ENCODE assay signal across 2 cellular contexts in the genomic region with DNA sequence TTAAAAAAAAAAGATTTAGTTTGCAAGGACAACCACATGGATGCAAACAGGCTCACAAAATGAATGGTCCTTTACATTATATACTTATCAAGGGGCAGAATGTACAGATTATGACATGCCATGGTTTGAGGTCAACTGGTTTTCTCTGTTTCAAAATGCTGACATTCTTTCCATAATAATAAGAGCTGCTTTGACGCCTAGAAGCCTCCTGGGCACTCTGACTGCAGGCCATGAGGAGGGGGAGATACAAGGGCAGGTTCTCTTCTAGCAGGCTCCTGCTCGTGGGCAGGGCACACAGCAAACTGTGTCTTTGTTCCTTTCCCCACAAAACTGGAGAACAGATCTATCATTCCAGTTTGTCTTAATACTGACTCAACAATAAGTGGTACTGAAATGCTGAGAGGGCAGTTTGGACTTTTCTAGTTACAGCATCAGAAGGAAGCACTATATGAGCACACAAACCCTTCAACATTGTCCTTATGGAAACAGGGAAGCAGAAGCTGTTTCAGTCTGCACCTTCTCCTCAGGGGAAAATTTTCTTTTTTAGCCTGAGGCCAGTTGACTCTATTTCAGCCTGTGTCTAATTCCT.
TF ChIP-seq lines count a peak whose summit lies in the region.

No MANE protein-coding gene starts in this region.

TF ChIP-seq in IMR-90, 13 proteins besides CTCF, POLR2A, EP300 and RAD21 (continued from another document):
- TF ChIP-seq FOS (IDR thresholded peaks at IDR 0.05; ENCODE audit: low read depth, low read length), result no peak
- TF ChIP-seq CHD1 (IDR thresholded peaks at IDR 0.05; ENCODE audit: low read depth, low read length), result no peak
- no peak for TF ChIP-seq BHLHE40 (IDR thresholded peaks at IDR 0.05; ENCODE audit: low read depth, low read length)
- TF ChIP-seq MAZ (IDR thresholded peaks at IDR 0.05; ENCODE audit: borderline replicate concordance, low read depth, low read length), result no peak

TF ChIP-seq in K562, 482 proteins besides CTCF, POLR2A, EP300 and RAD21 (continued from another document):
- TF ChIP-seq PCBP2 (IDR thresholded peaks at IDR 0.05; ENCODE audit: low read depth, low read length, poor library complexity, severe bottlenecking), result no peak
- TF ChIP-seq SRSF9 (IDR thresholded peaks at IDR 0.05; ENCODE audit: borderline replicate concordance, low read depth, low read length), result no peak
